In genomic region chr17:4967539-4968165, GRCh38 we compare ENCODE assay signal across 8 cellular contexts. TPM values are rescaled to one million over a fixed set of nuclear protein-coding genes. Genes with fewer than 3 reads are reported as not detected.
DNase-seq lines count a peak whose midpoint lies in the region; ATAC-seq, FAIRE-seq and TF ChIP-seq lines count a peak whose summit lies in the region.

TSS of gene SPAG7 (minus strand) at chr17:4967817. CDS start at chr17:4967804, 13 bp downstream.

- intact Hi-C loops in left colon (cut with DNase I, micrococcal nuclease): no loop called here

- DNase-seq in BE2C (peak; percentile 86), GM19239 (ENCODE audit: insufficient read length, low spot score) (peak; percentile 90), NCI-H510A treated with DMSO at 0.1 percent for 48 hours (lab: John Stamatoyannopoulos, UW) (peak; percentile 93), choroid plexus epithelial cell (ENCODE audit: low read depth) (peak; percentile 99), left colon (peak; percentile 92 to 95)
- peak; percentile 89 to 91 for DNase-seq in activated CD4-positive, alpha-beta T cell treated with anti-CD3 and anti-CD28 coated beads for 4 hours
- DNase-seq in stimulated activated CD4-positive, alpha-beta T cell treated with anti-CD3 and anti-CD28 coated beads, Interleukin-1b, Interleukin-23, amount 100 ng/mL, for 4 hours (ENCODE audit: low read depth in 2 of 2): peak; percentile 87 to 88

- H3K27me3 ChIP-seq in BE2C: no peaks in the 10 kb centered on the region

- no peaks in the 10 kb centered on the region for H3K9me3 ChIP-seq in BE2C

- H3K4me3 ChIP-seq in BE2C (ENCODE audit: low read depth, low read length) (peak within 1 kb of the TSS; percentile 76), choroid plexus epithelial cell (ENCODE audit: low read depth, low read length) (peak within 1 kb of the TSS; percentile 92)

- TF ChIP-seq CTCF in BE2C (IDR thresholded peaks at IDR 0.05; ENCODE audit: low read depth, low read length): no peak
- no peak for TF ChIP-seq CTCF in choroid plexus epithelial cell (conservative IDR thresholded peaks at IDR 0.05; ENCODE audit: low read depth, low read length)

- H3K36me3 ChIP-seq in BE2C: no peaks in the 10 kb centered on the region; the same call in 1 of the 2 replicates

- no peak for FAIRE-seq in GM19239 (lab: Jason Lieb, UNC)

- no peaks in the 10 kb centered on the region for H3K4me1 ChIP-seq in BE2C

- ATAC-seq in HG03442 (IDR thresholded peaks at IDR 0.05; ENCODE audit: unreplicated experiment): peak; percentile 52
- peak; percentile 74 for ATAC-seq in left colon

RNA-seq across cellular contexts. Expression of gene SPAG7, which starts in this region (rescaled TPM):
- 43.8 TPM for polyA plus RNA-seq in BE2C (2012; ENCODE audit: insufficient read depth, insufficient read length, low read depth)
- total RNA-seq in left colon: 10 to 100 TPM; 49.3 to 68.2 TPM

Comparison
In these comparisons a context has a peak if more than half of its experiments do, and no peak if none do; other contexts are left out.
1. Peak in every context shown above with its lines: DNase-seq, ATAC-seq and H3K4me3 ChIP-seq.